In the genomic region with DNA sequence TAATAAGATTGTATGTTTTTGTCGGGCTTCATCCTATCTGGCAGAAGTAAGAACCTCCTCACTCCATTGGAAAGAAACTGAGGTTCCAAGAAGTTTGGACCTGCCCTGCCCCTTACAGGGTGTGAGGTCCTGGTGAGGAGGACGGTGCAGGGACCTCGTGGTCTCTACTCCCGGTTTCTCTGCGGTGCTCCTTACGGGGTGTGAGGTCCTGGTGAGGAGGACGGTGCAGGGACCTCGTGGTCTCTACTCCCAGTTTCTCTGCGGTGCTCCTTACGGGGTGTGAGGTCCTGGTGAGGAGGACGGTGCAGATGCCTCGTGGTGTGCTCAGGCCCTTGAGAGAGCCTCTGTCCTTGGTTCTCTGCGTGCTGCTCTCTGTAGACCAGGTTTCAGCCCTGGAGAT, we compare ENCODE assay signal across 1 cellular context.
TF ChIP-seq lines count a peak whose summit lies in the region.

No MANE protein-coding gene starts in this region.

TF ChIP-seq in HCT116, 20 proteins besides CTCF, POLR2A, EP300 and RAD21 (continued from another document):
- TF ChIP-seq, protein P1, sequence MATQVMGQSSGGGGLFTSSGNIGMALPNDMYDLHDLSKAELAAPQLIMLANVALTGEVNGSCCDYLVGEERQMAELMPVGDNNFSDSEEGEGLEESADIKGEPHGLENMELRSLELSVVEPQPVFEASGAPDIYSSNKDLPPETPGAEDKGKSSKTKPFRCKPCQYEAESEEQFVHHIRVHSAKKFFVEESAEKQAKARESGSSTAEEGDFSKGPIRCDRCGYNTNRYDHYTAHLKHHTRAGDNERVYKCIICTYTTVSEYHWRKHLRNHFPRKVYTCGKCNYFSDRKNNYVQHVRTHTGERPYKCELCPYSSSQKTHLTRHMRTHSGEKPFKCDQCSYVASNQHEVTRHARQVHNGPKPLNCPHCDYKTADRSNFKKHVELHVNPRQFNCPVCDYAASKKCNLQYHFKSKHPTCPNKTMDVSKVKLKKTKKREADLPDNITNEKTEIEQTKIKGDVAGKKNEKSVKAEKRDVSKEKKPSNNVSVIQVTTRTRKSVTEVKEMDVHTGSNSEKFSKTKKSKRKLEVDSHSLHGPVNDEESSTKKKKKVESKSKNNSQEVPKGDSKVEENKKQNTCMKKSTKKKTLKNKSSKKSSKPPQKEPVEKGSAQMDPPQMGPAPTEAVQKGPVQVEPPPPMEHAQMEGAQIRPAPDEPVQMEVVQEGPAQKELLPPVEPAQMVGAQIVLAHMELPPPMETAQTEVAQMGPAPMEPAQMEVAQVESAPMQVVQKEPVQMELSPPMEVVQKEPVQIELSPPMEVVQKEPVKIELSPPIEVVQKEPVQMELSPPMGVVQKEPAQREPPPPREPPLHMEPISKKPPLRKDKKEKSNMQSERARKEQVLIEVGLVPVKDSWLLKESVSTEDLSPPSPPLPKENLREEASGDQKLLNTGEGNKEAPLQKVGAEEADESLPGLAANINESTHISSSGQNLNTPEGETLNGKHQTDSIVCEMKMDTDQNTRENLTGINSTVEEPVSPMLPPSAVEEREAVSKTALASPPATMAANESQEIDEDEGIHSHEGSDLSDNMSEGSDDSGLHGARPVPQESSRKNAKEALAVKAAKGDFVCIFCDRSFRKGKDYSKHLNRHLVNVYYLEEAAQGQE (IDR thresholded peaks at IDR 0.05; ENCODE audit: low read depth) = no peak
- TF ChIP-seq ZFX (IDR thresholded peaks at IDR 0.05) = no peak
